9 cellular contexts compared by ENCODE assay signal in genomic region chr7:97064972-97065587, GRCh38. TPM values are rescaled to one million over a fixed set of nuclear protein-coding genes. Genes with fewer than 3 reads are reported as not detected.
DNase-seq lines count a peak whose midpoint lies in the region; ATAC-seq and TF ChIP-seq lines count a peak whose summit lies in the region.
"Had no signal": no experiment of that assay in that cellular context is flagged by ENCODE, and none has a peak within 500 bp of the region (broad histone marks: within the 10 kb centered on the region; RNA-seq: fewer than 3 reads in every experiment).

No MANE protein-coding gene starts in this region.

- no peaks in the 10 kb centered on the region for H3K4me1 Mint-ChIP-seq in activated CD4-positive, alpha-beta T cell treated with anti-CD3 and anti-CD28 coated beads, Interleukin-2, amount 10 ng/mL, durations not matched to agents 24 days and 14 days

- no peak overlapping the region for H3K4me2 ChIP-seq in PC-9

- no peaks in the 10 kb centered on the region for H4K20me1 ChIP-seq in PC-9 (ENCODE audit: insufficient read depth)

- H3K4me3 Mint-ChIP-seq in activated CD4-positive, alpha-beta T cell treated with anti-CD3 and anti-CD28 coated beads, Interleukin-2, amount 10 ng/mL, durations not matched to agents 24 days and 14 days: no peak overlapping the region
- H3K4me3 Mint-ChIP-seq: dendritic cell treated with granulocyte-macrophage colony-stimulating factor and Interleukin-4, amounts not matched to agents 40 ng/mL and 50 ng/mL, for 4 days had no signal

- intact Hi-C loops in activated CD4-positive, alpha-beta T cell treated with anti-CD3 and anti-CD28 coated beads, Interleukin-2, amount 10 ng/mL, durations not matched to agents 24 days and 14 days (cut with micrococcal nuclease): loop anchor here (2.0 kb wide), 1 partner anchor 1148 kb away; no protein-coding TSS in a partner anchor
- intact Hi-C loops in PC-9 (cut with micrococcal nuclease; ENCODE audit: unreplicated experiment) (loop anchor here (1.0 kb wide), 1 partner anchor 1149 kb away; no protein-coding TSS in a partner anchor), dorsolateral prefrontal cortex (cut with DNase I) (loop anchor here in 1 of 2 donors (2.0 kb wide), 1 partner anchor 1148 kb away; no protein-coding TSS in a partner anchor)

- H3F3A ChIP-seq in PC-9 (ENCODE audit: insufficient read depth, low read depth): no peaks in the 10 kb centered on the region

- no TSS peak for BruUV-seq in PC-9 (replicated peaks; lab: Mats Ljungman, UMichigan)

- no peaks in the 10 kb centered on the region for H3K9me3 Mint-ChIP-seq in activated CD4-positive, alpha-beta T cell treated with anti-CD3 and anti-CD28 coated beads, Interleukin-2, amount 10 ng/mL, durations not matched to agents 24 days and 14 days
- H3K9me3 Mint-ChIP-seq: dendritic cell treated with granulocyte-macrophage colony-stimulating factor and Interleukin-4, amounts not matched to agents 40 ng/mL and 50 ng/mL, for 4 days had no signal

- no peaks in the 10 kb centered on the region for H3K36me3 Mint-ChIP-seq in activated CD4-positive, alpha-beta T cell treated with anti-CD3 and anti-CD28 coated beads, Interleukin-2, amount 10 ng/mL, durations not matched to agents 24 days and 14 days (ENCODE audit: low read depth)

- peaks cover 15% of the 10 kb centered on the region for H3K27me3 Mint-ChIP-seq in activated CD4-positive, alpha-beta T cell treated with anti-CD3 and anti-CD28 coated beads, Interleukin-2, amount 10 ng/mL, durations not matched to agents 24 days and 14 days
- H3K27me3 Mint-ChIP-seq: dendritic cell treated with granulocyte-macrophage colony-stimulating factor and Interleukin-4, amounts not matched to agents 40 ng/mL and 50 ng/mL, for 4 days had no signal

- H3K79me2 ChIP-seq in PC-9 (ENCODE audit: low read depth): no peaks in the 10 kb centered on the region

- H3K9me3 ChIP-seq in PC-9 (ENCODE audit: insufficient read depth, low read depth): no peaks in the 10 kb centered on the region
- H3K9me3 ChIP-seq in lung (ENCODE audit: control insufficient read depth in 2 of 2, insufficient read depth in 1 of 2, low read length in 1 of 2): no peaks in the 10 kb centered on the region

- WGBS in lung, 2 donors: 49 to 53% methylated on average over 5 of the region's 5 CpGs

- peak; percentile 73 for DNase-seq in activated CD4-positive, alpha-beta T cell treated with anti-CD3 and anti-CD28 coated beads, Interleukin-2, amount 10 ng/mL, durations not matched to agents 24 days and 14 days
- DNase-seq in activated CD4-positive, alpha-beta T cell treated with anti-CD3 and anti-CD28 coated beads, Interleukin-2, amount 50 U/mL, for 1 hour: no peak
- DNase-seq in PC-9 (peak; percentile 10 to 39), dorsolateral prefrontal cortex (peak in 1 of 10 donors; percentile 11), lung (ENCODE audit: low spot score) (no peak)
- no peak for DNase-seq in stimulated activated naive CD4-positive, alpha-beta T cell treated with Interleukin-2 at 50 U/mL for 16 hours (lab: John Stamatoyannopoulos, UW)

- ATAC-seq in GM21723 (IDR thresholded peaks at IDR 0.05; ENCODE audit: unreplicated experiment) (peak; percentile 74), lung (ENCODE audit: insufficient read depth, low FRiP score) (no peak)

- H3K4me3 ChIP-seq in PC-9: no peak overlapping the region
- H3K4me3 ChIP-seq in dorsolateral prefrontal cortex: no peak overlapping the region
- H3K4me3 ChIP-seq in lung: no peak overlapping the region

- H3K27me3 ChIP-seq in PC-9 (ENCODE audit: insufficient read depth, low read depth) (no peaks in the 10 kb centered on the region), dorsolateral prefrontal cortex (no peaks in the 10 kb centered on the region), lung (ENCODE audit: control insufficient read depth, insufficient read depth) (no peaks in the 10 kb centered on the region)

- peak; percentile 76 for TF ChIP-seq CTCF in LNCAP (IDR thresholded peaks at IDR 0.05)
- peak; percentile 77 for TF ChIP-seq CTCF in PC-9 (conservative IDR thresholded peaks at IDR 0.05)
- TF ChIP-seq CTCF in dorsolateral prefrontal cortex (IDR thresholded peaks at IDR 0.05 in 54 of 56, conservative IDR thresholded peaks at IDR 0.05 in 2 of 56; ENCODE audit: low read depth in 1 of 56, partially characterized antibody in 56 of 56): peak; percentile 48 to 83 (median 70)
- peak; percentile 31 for TF ChIP-seq CTCF in lung (IDR thresholded peaks at IDR 0.05; ENCODE audit: control extremely low read depth, extremely low read depth)

- POLR2A ChIA-PET in PC-9 (lab: Charles Lee; ENCODE audit: unreplicated experiment): no interaction called here

- H3K27ac ChIP-seq in PC-9: no peak overlapping the region
- H3K27ac ChIP-seq in dorsolateral prefrontal cortex: no peak overlapping the region
- no peak overlapping the region for H3K27ac ChIP-seq in lung (ENCODE audit: low read depth in 1 of 2, low read length in 1 of 2)

- no peak overlapping the region for H3K27ac Mint-ChIP-seq in activated CD4-positive, alpha-beta T cell treated with anti-CD3 and anti-CD28 coated beads, Interleukin-2, amount 10 ng/mL, durations not matched to agents 24 days and 14 days
- H3K27ac Mint-ChIP-seq: dendritic cell treated with granulocyte-macrophage colony-stimulating factor and Interleukin-4, amounts not matched to agents 40 ng/mL and 50 ng/mL, for 4 days had no signal

- H2AFZ ChIP-seq in PC-9: no peak overlapping the region

- CTCF ChIA-PET in PC-9 (lab: Charles Lee): interaction anchor here (0.6 kb wide), 1 partner anchor 1343 kb away, joined by 3 read pairs; no protein-coding TSS in a partner anchor

- H3K9me2 ChIP-seq in PC-9 (ENCODE audit: insufficient read depth): no peaks in the 10 kb centered on the region

- no peaks in the 10 kb centered on the region for H3K36me3 ChIP-seq in PC-9 (ENCODE audit: low read depth)
- no peaks in the 10 kb centered on the region for H3K36me3 ChIP-seq in lung (ENCODE audit: control insufficient read depth in 2 of 2, insufficient read depth in 2 of 2, low read length in 2 of 2)

- no peaks in the 10 kb centered on the region for H3K4me1 ChIP-seq in PC-9 (replicated peaks; ENCODE audit: insufficient read depth)
- H3K4me1 ChIP-seq in lung (ENCODE audit: control insufficient read depth in 2 of 2, insufficient read depth in 2 of 2, low read length in 2 of 2): no peaks in the 10 kb centered on the region

RNA-seq across cellular contexts. Expression of gene DLX5, which starts 40.4 kb away (rescaled TPM):
- total RNA-seq in activated CD4-positive, alpha-beta T cell treated with anti-CD3 and anti-CD28 coated beads, Interleukin-2, amount 10 ng/mL, durations not matched to agents 24 days and 14 days: not detected in 2 replicates
- not detected in 2 replicates for total RNA-seq in PC-9 (2021)
- 1 to 10 TPM in 116 of 120 experiments, under 1 TPM in 4; 0.39 to 7.1 (median 2.6) TPM for total RNA-seq in dorsolateral prefrontal cortex
- 1 to 10 TPM in 1 of 2 donors, under 1 TPM in 1; 0.18 to 1.1 TPM for total RNA-seq in lung
- under 1 TPM in 1 of 2 donors, not detected in 1; 0.22 TPM for polyA plus RNA-seq in lung

RNA-seq across cellular contexts. Expression of gene SDHAF3, which starts 52.4 kb away (rescaled TPM):
- 24.9 and 27.8 TPM in 2 replicates for total RNA-seq in activated CD4-positive, alpha-beta T cell treated with anti-CD3 and anti-CD28 coated beads, Interleukin-2, amount 10 ng/mL, durations not matched to agents 24 days and 14 days
- 23.7 and 27.4 TPM in 2 replicates for total RNA-seq in PC-9 (2021)
- 10 to 100 TPM in 91 of 120 experiments, 1 to 10 TPM in 29; 4.7 to 20.6 (median 12.0) TPM for total RNA-seq in dorsolateral prefrontal cortex
- 10 to 100 TPM; 12.0 to 15.8 TPM for total RNA-seq in lung
- 10 to 100 TPM in 1 of 2 donors, 1 to 10 TPM in 1; 6.3 to 13.6 TPM for polyA plus RNA-seq in lung

RNA-seq across cellular contexts. Expression of gene DLX6, which starts 59.7 kb away (rescaled TPM):
- total RNA-seq in activated CD4-positive, alpha-beta T cell treated with anti-CD3 and anti-CD28 coated beads, Interleukin-2, amount 10 ng/mL, durations not matched to agents 24 days and 14 days: not detected in 2 replicates
- total RNA-seq in PC-9 (2021): not detected in 2 replicates
- 1 to 10 TPM in 112 of 120 experiments, under 1 TPM in 8; 0.46 to 6.1 (median 2.2) TPM for total RNA-seq in dorsolateral prefrontal cortex
- not detected for total RNA-seq in lung
- polyA plus RNA-seq in lung: not detected

Comparison
In these comparisons a context has a peak if more than half of its experiments do, and no peak if none do; other contexts are left out.
1. DNase-seq: peak in activated CD4-positive, alpha-beta T cell treated with anti-CD3 and anti-CD28 coated beads, Interleukin-2, amount 10 ng/mL, durations not matched to agents 24 days and 14 days (single experiment) and PC-9 (2 of 2); none in activated CD4-positive, alpha-beta T cell treated with anti-CD3 and anti-CD28 coated beads, Interleukin-2, amount 50 U/mL, for 1 hour (single experiment), lung (single experiment) and stimulated activated naive CD4-positive, alpha-beta T cell treated with Interleukin-2 at 50 U/mL for 16 hours (single experiment).
2. Peak in every context shown above with its lines, with median percentiles within 50 percentile points of each other: CTCF ChIP-seq.